Comparison of ENCODE assay signal across 18 cellular contexts in genomic region chr16:81842564-81843242, GRCh38.
A peak's percentile ranks its signal among the peaks of the same experiment; 100 is the strongest.
DNase-seq lines count a peak whose midpoint lies in the region; ATAC-seq, FAIRE-seq and TF ChIP-seq lines count a peak whose summit lies in the region.
"Had no signal": no experiment of that assay in that cellular context is flagged by ENCODE, and none has a peak within 500 bp of the region (broad histone marks: within the 10 kb centered on the region; RNA-seq: fewer than 3 reads in every experiment).

No MANE protein-coding gene starts in this region.

- H3K27me3 ChIP-seq in right lobe of liver (no peaks in the 10 kb centered on the region), HepG2 (ENCODE audit: control insufficient read depth in 1 of 2, insufficient read depth in 2 of 2, low read length in 2 of 2) (peaks cover 3 to 53% of the 10 kb centered on the region in 2 experiments; a peak in 4 of 5 replicates)
- H3K27me3 ChIP-seq: body of pancreas had no signal

- H2AFZ ChIP-seq in HepG2 (ENCODE audit: low read length) = no peak overlapping the region

- no peak for TF ChIP-seq RAD21 in HepG2 (CRISPR knock-in tag; IDR thresholded peaks at IDR 0.05)

- WGBS in right lobe of liver (ENCODE audit: insufficient coverage, low coverage, low lambda C conversion rate, missing lambda C conversion rate) = 35% methylated on average over 11 of the region's 12 CpGs
- 37% methylated on average over 12 of the region's 12 CpGs for WGBS in HepG2 (ENCODE audit: low lambda C conversion rate)

- ATAC-seq in right lobe of liver = peak; percentile 15 to 44 (median 28)
- no peak for ATAC-seq in HepG2
- ATAC-seq in effector memory CD8-positive, alpha-beta T cell (replicated peaks) = no peak
- ATAC-seq in HG02571 (IDR thresholded peaks at IDR 0.05; ENCODE audit: unreplicated experiment) = no peak
- ATAC-seq in GM19328 (IDR thresholded peaks at IDR 0.05; ENCODE audit: unreplicated experiment) = no peak
- no peak for ATAC-seq in GM18873 (IDR thresholded peaks at IDR 0.05; ENCODE audit: low FRiP score, unreplicated experiment)
- ATAC-seq: body of pancreas had no signal

- peak overlapping the region; percentile 86 to 93 for H3K27ac Mint-ChIP-seq in effector memory CD8-positive, alpha-beta T cell

- H3K79me2 ChIP-seq in HepG2 (ENCODE audit: insufficient read depth, low read length) = no peaks in the 10 kb centered on the region

- in situ Hi-C loops in HepG2 (cut with HindIII; ENCODE audit: extremely low pct_ligation_motif_present, low pct_unique_long_range_greater_than_20kb) = no loop called here

- H3K9me3 ChIP-seq in right lobe of liver (no peaks in the 10 kb centered on the region), HepG2 (ENCODE audit: low read length) (no peaks in the 10 kb centered on the region)
- H3K9me3 ChIP-seq: body of pancreas had no signal

- CTCF ChIA-PET in HepG2 (lab: Yijun Ruan, JAX; ENCODE audit: low intra/inter-chr PET ratio, low total read pairs) = no interaction called here

- no peaks in the 10 kb centered on the region; the same call in 1 of the 2 replicates for H4K20me1 ChIP-seq in HepG2 (ENCODE audit: insufficient read depth, low read length)

- POLR2A ChIA-PET in HepG2 (lab: Yijun Ruan, JAX) = no interaction called here

- peaks cover 5% of the 10 kb centered on the region for H3K36me3 Mint-ChIP-seq in effector memory CD8-positive, alpha-beta T cell (ENCODE audit: insufficient read depth)

- peak overlapping the region; percentile 66 to 71 for H3K4me3 Mint-ChIP-seq in effector memory CD8-positive, alpha-beta T cell

- no peak overlapping the region for H3K4me3 ChIP-seq in right lobe of liver
- no peak overlapping the region for H3K4me3 ChIP-seq in HepG2 (replicated peaks in 1 of 3; ENCODE audit: insufficient read depth in 1 of 3, low read depth in 2 of 3, low read length in 3 of 3)
- H3K4me3 ChIP-seq: body of pancreas, dorsolateral prefrontal cortex, skin epidermis had no signal

- no peak for FAIRE-seq in HepG2 (lab: Jason Lieb, UNC)
- FAIRE-seq: D721Med had no signal

- intact Hi-C loops in right lobe of liver (cut with DNase I) = no loop called here
- intact Hi-C loops in HepG2 (cut with micrococcal nuclease; ENCODE audit: unreplicated experiment) = no loop called here

- peaks cover 0 to 10% of the 10 kb centered on the region in 2 donors for H3K27me3 Mint-ChIP-seq in effector memory CD8-positive, alpha-beta T cell

- H3K9ac ChIP-seq in HepG2 (ENCODE audit: insufficient read depth, low read depth, low read length) = no peak overlapping the region

- H3K36me3 ChIP-seq in right lobe of liver = no peaks in the 10 kb centered on the region
- no peaks in the 10 kb centered on the region for H3K36me3 ChIP-seq in HepG2 (replicated peaks in 1 of 2; ENCODE audit: control insufficient read depth in 1 of 2, insufficient read depth in 2 of 2, low read length in 2 of 2)

- H3K27ac ChIP-seq in right lobe of liver (no peak overlapping the region), HepG2 (ENCODE audit: extremely low read length, insufficient read depth, low read length) (no peak overlapping the region)
- H3K27ac ChIP-seq: body of pancreas, dorsolateral prefrontal cortex had no signal

- BruUV-seq in HepG2 (replicated peaks; lab: Mats Ljungman, UMichigan) = no TSS peak

- H3K4me2 ChIP-seq in HepG2 (ENCODE audit: low read depth, low read length) = no peak overlapping the region

- H3K9me3 Mint-ChIP-seq in effector memory CD8-positive, alpha-beta T cell = no peaks in the 10 kb centered on the region

- no peak for TF ChIP-seq POLR2A in right lobe of liver (IDR thresholded peaks at IDR 0.05)
- TF ChIP-seq POLR2A in HepG2 (IDR thresholded peaks at IDR 0.05; ENCODE audit: insufficient read depth in 1 of 2, low read depth in 2 of 2, low read length in 2 of 2) = no peak

- TF ChIP-seq EP300 in HepG2 (IDR thresholded peaks at IDR 0.05; ENCODE audit: low read depth in 2 of 2, low read length in 2 of 2) (no peak), HepG2 (CRISPR knock-in tag; IDR thresholded peaks at IDR 0.05; ENCODE audit: borderline replicate concordance) (no peak)

- no peak for DNase-seq in right lobe of liver
- no peak for DNase-seq in HepG2 (ENCODE audit: low spot score)
- peak; percentile 47 to 63 for DNase-seq in Kasumi-1 (lab: John Stamatoyannopoulos, UW)
- DNase-seq in effector memory CD8-positive, alpha-beta T cell = peak in 1 of 3 experiments; percentile 9
- DNase-seq in NCI-H146 treated with DMSO at 0.1 percent for 48 hours (lab: John Stamatoyannopoulos, UW; ENCODE audit: unreplicated experiment) = no peak
- DNase-seq: activated CD4-positive, alpha-beta T cell treated with anti-CD3 and anti-CD28 coated beads, Interleukin-2, amount 50 U/mL, for 48 hours; activated effector memory CD4-positive, alpha-beta T cell treated with Interleukin-2 at 50 U/mL for 16 hours; body of pancreas; dorsolateral prefrontal cortex; GOT3; NCI-H1694 treated with DMSO at 0.1 percent for 48 hours; NCI-H526; RPMI8226 had no signal

- H3K4me1 Mint-ChIP-seq in effector memory CD8-positive, alpha-beta T cell (ENCODE audit: low read depth in 2 of 2) = peaks cover 17 to 26% of the 10 kb centered on the region in 2 donors

- TF ChIP-seq CTCF in right lobe of liver (IDR thresholded peaks at IDR 0.05) (no peak), HepG2 (CRISPR knock-in tag; IDR thresholded peaks at IDR 0.05) (no peak)

- H3K4me1 ChIP-seq in right lobe of liver (no peaks in the 10 kb centered on the region), HepG2 (ENCODE audit: insufficient read depth, low read length) (no peaks in the 10 kb centered on the region)
- H3K4me1 ChIP-seq: body of pancreas had no signal

TF ChIP-seq in HepG2, 621 proteins besides CTCF, POLR2A, EP300 and RAD21:
- TF ChIP-seq ATM (IDR thresholded peaks at IDR 0.05; ENCODE audit: borderline replicate concordance) (no peak), ARHGAP35 (CRISPR knock-in tag; IDR thresholded peaks at IDR 0.05; ENCODE audit: borderline replicate concordance) (no peak), MAF1 (CRISPR knock-in tag; IDR thresholded peaks at IDR 0.05; ENCODE audit: borderline replicate concordance) (no peak), ZFP41 (CRISPR knock-in tag; IDR thresholded peaks at IDR 0.05; ENCODE audit: borderline replicate concordance) (no peak), HHEX (CRISPR knock-in tag; IDR thresholded peaks at IDR 0.05) (no peak), ETS1 (CRISPR knock-in tag; IDR thresholded peaks at IDR 0.05) (no peak), NCOA2 (CRISPR knock-in tag; IDR thresholded peaks at IDR 0.05) (no peak), GABPA (IDR thresholded peaks at IDR 0.05; ENCODE audit: low read depth, low read length) (no peak), GABPA (CRISPR knock-in tag; IDR thresholded peaks at IDR 0.05; ENCODE audit: low read depth) (no peak)

Comparison
In these comparisons a context has a peak if more than half of its experiments do, and no peak if none do; other contexts are left out.
1. ATAC-seq: peak in right lobe of liver (4 of 4); none in HepG2 (single experiment), effector memory CD8-positive, alpha-beta T cell (single experiment), HG02571 (single experiment), GM19328 (single experiment) and GM18873 (single experiment).
2. DNase-seq: peak in Kasumi-1 (2 of 2); none in right lobe of liver (0 of 3), HepG2 (single experiment) and NCI-H146 treated with DMSO at 0.1 percent for 48 hours (single experiment).